13 cellular contexts compared by ENCODE assay signal in the genomic region with DNA sequence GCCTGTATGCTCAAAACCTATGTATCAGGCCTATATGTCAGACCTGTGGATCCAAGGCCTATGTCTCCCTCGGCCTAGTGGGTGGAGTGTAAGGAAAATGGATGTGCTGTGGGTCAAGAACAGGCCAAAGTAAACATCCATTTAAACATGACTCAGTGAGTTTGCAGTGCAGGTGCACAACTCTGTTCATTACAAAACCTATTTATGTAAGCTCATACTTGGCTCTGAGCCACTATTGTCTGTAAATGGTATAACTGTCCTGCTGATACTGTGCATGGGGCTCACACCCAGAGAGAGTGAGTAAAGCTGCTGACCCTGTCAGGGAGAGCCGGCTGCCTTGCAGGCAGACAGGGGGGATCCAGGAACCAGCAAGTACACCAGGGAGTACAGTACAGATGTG.
A peak's percentile ranks its signal among the peaks of the same experiment; 100 is the strongest.
DNase-seq lines count a peak whose midpoint lies in the region; ATAC-seq and TF ChIP-seq lines count a peak whose summit lies in the region.
"Had no signal": no experiment of that assay in that cellular context is flagged by ENCODE, and none has a peak within 500 bp of the region (broad histone marks: within the 10 kb centered on the region; RNA-seq: fewer than 3 reads in every experiment).

No MANE protein-coding gene starts in this region.

- no peak overlapping the region for H2BK12ac ChIP-seq in mesenchymal stem cell (ENCODE audit: low read length in 2 of 2)

- in situ Hi-C loops in brain microvascular endothelial cell (cut with HindIII; ENCODE audit: low pct_ligation_motif_present, low sequenced_read_pairs) = no loop called here

- H3K36me3 Mint-ChIP-seq in CD14-positive monocyte = no peaks in the 10 kb centered on the region
- no peaks in the 10 kb centered on the region for H3K36me3 Mint-ChIP-seq in neural progenitor cell

- H3K9ac ChIP-seq in DND-41 (ENCODE audit: low read depth, low read length) = no peak overlapping the region
- H3K9ac ChIP-seq in mesenchymal stem cell (ENCODE audit: low read length) = no peak overlapping the region
- no peak overlapping the region for H3K9ac ChIP-seq in neural progenitor cell

- H2BK5ac ChIP-seq in mesenchymal stem cell (ENCODE audit: low read depth, low read length, poor library complexity, severe bottlenecking) = no peak overlapping the region

- H4K20me1 ChIP-seq in DND-41 (ENCODE audit: insufficient read depth, low read length) (no peaks in the 10 kb centered on the region), neural progenitor cell (ENCODE audit: low read depth) (no peaks in the 10 kb centered on the region)

- H3K79me1 ChIP-seq in mesenchymal stem cell (replicated peaks; ENCODE audit: low read length, poor library complexity, severe bottlenecking) = no peaks in the 10 kb centered on the region

- H3K27me3 Mint-ChIP-seq in CD14-positive monocyte (ENCODE audit: low read depth in 3 of 3) = peaks cover 0 to 1% (median 0%) of the 10 kb centered on the region in 3 donors
- no peaks in the 10 kb centered on the region for H3K27me3 Mint-ChIP-seq in neural progenitor cell (ENCODE audit: insufficient read depth, low read depth)
- H3K27me3 Mint-ChIP-seq: activated naive CD8-positive, alpha-beta T cell treated with anti-CD3 and anti-CD28 coated beads, Interleukin-2, amount 50 U/mL, for 24 hours had no signal

- H3K4me1 ChIP-seq in DND-41 (ENCODE audit: insufficient read depth, low read length) = peaks cover 6% of the 10 kb centered on the region
- H3K4me1 ChIP-seq in mesenchymal stem cell (ENCODE audit: control insufficient read depth, insufficient read depth, low read depth, low read length) = peaks cover 8% of the 10 kb centered on the region
- no peaks in the 10 kb centered on the region for H3K4me1 ChIP-seq in neural progenitor cell

- ATAC-seq in DND-41 (ENCODE audit: insufficient read depth, low read depth) (0 out of 3 replicates have a peak, but pooled peaks have one; percentile 19), HG03432 (IDR thresholded peaks at IDR 0.05; ENCODE audit: unreplicated experiment) (no peak)
- ATAC-seq: activated naive CD8-positive, alpha-beta T cell treated with anti-CD3 and anti-CD28 coated beads, Interleukin-2, amount 50 U/mL, for 24 hours had no signal

- H3K4me3 Mint-ChIP-seq in CD14-positive monocyte = no peak overlapping the region
- H3K4me3 Mint-ChIP-seq in neural progenitor cell = no peak overlapping the region
- H3K4me3 Mint-ChIP-seq: activated naive CD8-positive, alpha-beta T cell treated with anti-CD3 and anti-CD28 coated beads, Interleukin-2, amount 50 U/mL, for 24 hours had no signal

- H3K4me1 Mint-ChIP-seq in CD14-positive monocyte (no peaks in the 10 kb centered on the region), neural progenitor cell (no peaks in the 10 kb centered on the region)
- H3K4me1 Mint-ChIP-seq: activated naive CD8-positive, alpha-beta T cell treated with anti-CD3 and anti-CD28 coated beads, Interleukin-2, amount 50 U/mL, for 24 hours had no signal

- no peak overlapping the region for H3K14ac ChIP-seq in mesenchymal stem cell (ENCODE audit: low read length in 2 of 2)

- WGBS in mesenchymal stem cell = 58% methylated on average over 2 of the region's 2 CpGs

- no peak overlapping the region for H3K18ac ChIP-seq in mesenchymal stem cell (ENCODE audit: low read depth in 1 of 2, low read length in 2 of 2)

- H3K23ac ChIP-seq in mesenchymal stem cell (ENCODE audit: low read length in 2 of 2) = no peak overlapping the region

- H3K4me3 ChIP-seq in DND-41 (ENCODE audit: low read depth in 1 of 2, low read length in 2 of 2) = no peak overlapping the region
- no peak overlapping the region for H3K4me3 ChIP-seq in brain microvascular endothelial cell (ENCODE audit: low read depth, low read length)
- H3K4me3 ChIP-seq in mesenchymal stem cell (ENCODE audit: insufficient read depth in 1 of 2, low read depth in 1 of 2, low read length in 2 of 2) = no peak overlapping the region
- H3K4me3 ChIP-seq in neural progenitor cell = no peak overlapping the region
- H3K4me3 ChIP-seq: PC-9, smooth muscle cell had no signal

- H3F3A ChIP-seq in neural progenitor cell (ENCODE audit: low read depth) = no peaks in the 10 kb centered on the region

- intact Hi-C loops in CD14-positive monocyte (cut with micrococcal nuclease) = no loop called here

- no peaks in the 10 kb centered on the region for H3K27me3 ChIP-seq in DND-41 (ENCODE audit: insufficient read depth, low read length, poor library complexity)
- no peaks in the 10 kb centered on the region for H3K27me3 ChIP-seq in brain microvascular endothelial cell (replicated peaks)
- no peaks in the 10 kb centered on the region for H3K27me3 ChIP-seq in mesenchymal stem cell (ENCODE audit: control insufficient read depth in 1 of 2, insufficient read depth in 1 of 2, low read length in 2 of 2)
- no peaks in the 10 kb centered on the region for H3K27me3 ChIP-seq in neural progenitor cell

- TF ChIP-seq CTCF in DND-41 (IDR thresholded peaks at IDR 0.05; ENCODE audit: borderline replicate concordance, extremely low read depth, low read length, poor library complexity, severe bottlenecking) (no peak), brain microvascular endothelial cell (IDR thresholded peaks at IDR 0.05; ENCODE audit: low read depth, low read length, missing control alignments) (no peak), CD14-positive monocyte (IDR thresholded peaks at IDR 0.05) (no peak), neural progenitor cell (IDR thresholded peaks at IDR 0.05) (no peak)

- H3K79me2 ChIP-seq in DND-41 (ENCODE audit: insufficient read depth, low read length) = no peaks in the 10 kb centered on the region
- H3K79me2 ChIP-seq in neural progenitor cell (ENCODE audit: low read depth) = no peaks in the 10 kb centered on the region

- H3K9me3 ChIP-seq in DND-41 (ENCODE audit: insufficient read depth, low read length, severe bottlenecking) = peaks cover 19% of the 10 kb centered on the region
- peaks cover 7% of the 10 kb centered on the region for H3K9me3 ChIP-seq in mesenchymal stem cell (ENCODE audit: control insufficient read depth, low read length)
- no peaks in the 10 kb centered on the region for H3K9me3 ChIP-seq in neural progenitor cell (ENCODE audit: low read depth)

- H2BK15ac ChIP-seq in mesenchymal stem cell (ENCODE audit: low read depth, poor library complexity, severe bottlenecking) = no peak overlapping the region

- no peak overlapping the region for H3K27ac Mint-ChIP-seq in CD14-positive monocyte
- H3K27ac Mint-ChIP-seq in neural progenitor cell = no peak overlapping the region
- H3K27ac Mint-ChIP-seq: activated naive CD8-positive, alpha-beta T cell treated with anti-CD3 and anti-CD28 coated beads, Interleukin-2, amount 50 U/mL, for 24 hours had no signal

- H2BK120ac ChIP-seq in mesenchymal stem cell (ENCODE audit: low read depth, low read length) = no peak overlapping the region

- no peak overlapping the region for H3K4ac ChIP-seq in mesenchymal stem cell (ENCODE audit: low read depth in 1 of 2, low read length in 2 of 2)

- H3K4me2 ChIP-seq in DND-41 (ENCODE audit: insufficient read depth, low read length) = no peak overlapping the region
- H3K4me2 ChIP-seq in mesenchymal stem cell (ENCODE audit: low read length, poor library complexity, severe bottlenecking) = no peak overlapping the region
- H3K4me2 ChIP-seq in neural progenitor cell = no peak overlapping the region
- H3K4me2 ChIP-seq: PC-9, smooth muscle cell had no signal

- DNase-seq in DND-41 (no peak), NCI-H2029 (lab: John Stamatoyannopoulos, UW) (peak; percentile 74), brain microvascular endothelial cell (peak; percentile 70), mesenchymal stem cell (no peak), CD14-positive monocyte (ENCODE audit: low spot score) (no peak), neural progenitor cell (ENCODE audit: low spot score) (no peak), iPS-NIHi11 (ENCODE audit: low spot score) (no peak)
- DNase-seq: activated naive CD8-positive, alpha-beta T cell treated with anti-CD3 and anti-CD28 coated beads, Interleukin-2, amount 50 U/mL, for 24 hours; T1000 had no signal

- peaks cover 4 to 16% (median 11%) of the 10 kb centered on the region in 7 donors for H3K9me3 Mint-ChIP-seq in CD14-positive monocyte
- H3K9me3 Mint-ChIP-seq in neural progenitor cell = peaks cover 3% of the 10 kb centered on the region
- H3K9me3 Mint-ChIP-seq: activated naive CD8-positive, alpha-beta T cell treated with anti-CD3 and anti-CD28 coated beads, Interleukin-2, amount 50 U/mL, for 24 hours had no signal

- 0 out of 2 replicates have a peak overlapping the region, but pooled peaks have one; percentile 37 for H2AFZ ChIP-seq in DND-41 (ENCODE audit: low read depth, low read length)
- H2AFZ ChIP-seq in mesenchymal stem cell (ENCODE audit: low read depth, low read length) = no peak overlapping the region
- no peak overlapping the region for H2AFZ ChIP-seq in neural progenitor cell (replicated peaks)
- H2AFZ ChIP-seq: PC-9 had no signal

- H3K27ac ChIP-seq in DND-41 (ENCODE audit: low read length) = 0 out of 2 replicates have a peak overlapping the region, but pooled peaks have one; percentile 4
- H3K27ac ChIP-seq in brain microvascular endothelial cell = no peak overlapping the region
- H3K27ac ChIP-seq in mesenchymal stem cell (ENCODE audit: low read length, poor library complexity, severe bottlenecking) = peak overlapping the region; percentile 11
- no peak overlapping the region for H3K27ac ChIP-seq in neural progenitor cell
- H3K27ac ChIP-seq: C4-2B, PC-9 had no signal

- H3K36me3 ChIP-seq in DND-41 (ENCODE audit: insufficient read depth, low read length) (no peaks in the 10 kb centered on the region), brain microvascular endothelial cell (replicated peaks) (no peaks in the 10 kb centered on the region), mesenchymal stem cell (ENCODE audit: control insufficient read depth in 1 of 2, insufficient read depth in 2 of 2, low read depth in 1 of 2, low read length in 2 of 2) (no peaks in the 10 kb centered on the region), neural progenitor cell (no peaks in the 10 kb centered on the region)

- no peak overlapping the region for H4K8ac ChIP-seq in mesenchymal stem cell (ENCODE audit: low read length)

- no peak overlapping the region for H4K91ac ChIP-seq in mesenchymal stem cell (ENCODE audit: low read length)

- peak overlapping the region; percentile 87 for H2AK5ac ChIP-seq in mesenchymal stem cell (ENCODE audit: low read length, severe bottlenecking)

Comparison
In these comparisons a context has a peak if more than half of its experiments do, and no peak if none do; other contexts are left out.
1. DNase-seq: peak in NCI-H2029 (single experiment) and brain microvascular endothelial cell (single experiment); none in DND-41 (single experiment), mesenchymal stem cell (single experiment), CD14-positive monocyte (single experiment), neural progenitor cell (single experiment) and iPS-NIHi11 (single experiment).
2. H3K27ac ChIP-seq: peak in DND-41 (single experiment) and mesenchymal stem cell (single experiment); none in brain microvascular endothelial cell (single experiment) and neural progenitor cell (single experiment).